ENCODE assay signal across 1 cellular context in the genomic region with DNA sequence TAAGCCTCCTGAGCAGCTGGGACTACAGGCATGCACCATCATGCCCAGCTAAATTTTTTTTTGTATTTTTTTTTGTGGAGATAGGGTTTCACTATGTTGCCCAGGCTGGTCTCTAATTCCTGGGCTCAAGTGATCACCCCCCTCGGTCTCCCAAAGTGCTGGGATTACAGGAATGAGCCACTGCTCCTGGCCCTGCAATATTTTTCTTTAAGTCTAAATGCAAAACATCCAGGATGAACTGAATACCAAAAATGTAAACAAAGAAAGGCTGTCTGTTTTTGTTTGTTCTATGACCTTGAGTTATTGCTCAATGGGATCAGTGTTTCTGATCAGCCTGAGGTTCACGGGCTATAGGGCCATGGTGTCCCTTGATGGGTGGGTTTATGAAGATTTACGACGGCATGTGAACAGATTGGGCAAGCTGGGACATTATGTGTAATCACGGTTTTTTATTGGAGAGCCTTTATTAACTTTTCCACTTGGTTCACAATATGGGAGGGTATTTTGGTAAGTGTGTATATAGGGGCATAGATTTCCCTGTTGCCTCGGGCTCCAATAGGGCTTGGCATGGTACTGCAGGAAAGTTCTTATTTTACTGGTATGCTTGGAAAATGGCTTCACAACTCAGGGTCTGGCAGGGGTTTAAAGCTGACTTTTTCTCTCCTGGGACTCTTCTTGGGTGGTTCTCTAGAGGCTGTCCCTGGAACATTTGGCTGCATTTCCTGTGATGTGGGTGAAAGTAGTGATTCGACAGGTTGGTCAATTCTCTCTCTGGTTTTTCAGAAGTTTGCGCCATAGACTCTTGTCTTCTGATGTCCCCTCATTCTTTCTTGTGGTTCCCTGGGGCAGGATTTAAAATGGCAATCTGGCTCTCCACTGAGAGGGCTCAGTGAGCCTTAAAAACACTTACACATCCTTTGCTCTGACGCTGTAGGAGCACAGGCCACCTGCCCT.
TF ChIP-seq lines count a peak whose summit lies in the region.

No MANE protein-coding gene starts in this region.

TF ChIP-seq in HepG2, 621 proteins besides CTCF, POLR2A, EP300 and RAD21 (continued from another document and continues in another):
- TF ChIP-seq, protein P1, sequence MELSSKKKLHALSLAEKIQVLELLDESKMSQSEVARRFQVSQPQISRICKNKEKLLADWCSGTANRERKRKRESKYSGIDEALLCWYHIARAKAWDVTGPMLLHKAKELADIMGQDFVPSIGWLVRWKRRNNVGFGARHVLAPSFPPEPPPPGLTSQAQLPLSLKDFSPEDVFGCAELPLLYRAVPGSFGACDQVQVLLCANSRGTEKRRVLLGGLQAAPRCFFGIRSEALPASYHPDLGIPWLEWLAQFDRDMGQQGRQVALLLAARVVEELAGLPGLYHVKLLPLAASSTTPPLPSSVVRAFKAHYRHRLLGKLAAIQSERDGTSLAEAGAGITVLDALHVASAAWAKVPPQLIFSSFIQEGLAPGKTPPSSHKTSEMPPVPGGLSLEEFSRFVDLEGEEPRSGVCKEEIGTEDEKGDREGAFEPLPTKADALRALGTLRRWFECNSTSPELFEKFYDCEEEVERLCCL (CRISPR knock-in tag; IDR thresholded peaks at IDR 0.05; ENCODE audit: borderline replicate concordance): no peak
- peak; percentile 1; the same call in 1 of the 2 replicates for TF ChIP-seq ZNF441 (CRISPR knock-in tag; IDR thresholded peaks at IDR 0.05; ENCODE audit: borderline replicate concordance)
- no peak for TF ChIP-seq ZNF878 (CRISPR knock-in tag; IDR thresholded peaks at IDR 0.05)
- peak; percentile 44; the same call in 1 of the 2 replicates for TF ChIP-seq SOX13 (IDR thresholded peaks at IDR 0.05)
- peak in 1 of 2 experiments; percentile 89; a peak in 2 of 4 replicates for TF ChIP-seq SOX13 (CRISPR knock-in tag; conservative IDR thresholded peaks at IDR 0.05 in 1 of 2, IDR thresholded peaks at IDR 0.05 in 1 of 2)
- no peak for TF ChIP-seq ZEB1 (IDR thresholded peaks at IDR 0.05; ENCODE audit: insufficient replicate concordance, low read depth)
- no peak for TF ChIP-seq AFF4 (CRISPR knock-in tag; IDR thresholded peaks at IDR 0.05)
- TF ChIP-seq ZFP41 (CRISPR knock-in tag; IDR thresholded peaks at IDR 0.05; ENCODE audit: borderline replicate concordance): no peak
- peak; percentile 55 for TF ChIP-seq KAT8 (CRISPR knock-in tag; IDR thresholded peaks at IDR 0.05)
- TF ChIP-seq KAT7 (CRISPR knock-in tag; IDR thresholded peaks at IDR 0.05; ENCODE audit: borderline replicate concordance): no peak
- no peak for TF ChIP-seq MTF1 (CRISPR knock-in tag; IDR thresholded peaks at IDR 0.05)
- TF ChIP-seq PHF5A (CRISPR knock-in tag; IDR thresholded peaks at IDR 0.05; ENCODE audit: low read depth, unreplicated experiment): no peak
- no peak for TF ChIP-seq ZNF326 (CRISPR knock-in tag; IDR thresholded peaks at IDR 0.05; ENCODE audit: borderline replicate concordance)
- no peak for TF ChIP-seq MAF1 (CRISPR knock-in tag; IDR thresholded peaks at IDR 0.05; ENCODE audit: borderline replicate concordance)
- no peak for TF ChIP-seq EZH2 (conservative IDR thresholded peaks at IDR 0.05; ENCODE audit: low read depth, low read length)
- TF ChIP-seq, protein P2, sequence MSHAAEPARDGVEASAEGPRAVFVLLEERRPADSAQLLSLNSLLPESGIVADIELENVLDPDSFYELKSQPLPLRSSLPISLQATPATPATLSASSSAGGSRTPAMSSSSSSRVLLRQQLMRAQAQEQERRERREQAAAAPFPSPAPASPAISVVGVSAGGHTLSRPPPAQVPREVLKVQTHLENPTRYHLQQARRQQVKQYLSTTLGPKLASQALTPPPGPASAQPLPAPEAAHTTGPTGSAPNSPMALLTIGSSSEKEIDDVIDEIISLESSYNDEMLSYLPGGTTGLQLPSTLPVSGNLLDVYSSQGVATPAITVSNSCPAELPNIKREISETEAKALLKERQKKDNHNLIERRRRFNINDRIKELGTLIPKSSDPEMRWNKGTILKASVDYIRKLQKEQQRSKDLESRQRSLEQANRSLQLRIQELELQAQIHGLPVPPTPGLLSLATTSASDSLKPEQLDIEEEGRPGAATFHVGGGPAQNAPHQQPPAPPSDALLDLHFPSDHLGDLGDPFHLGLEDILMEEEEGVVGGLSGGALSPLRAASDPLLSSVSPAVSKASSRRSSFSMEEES (CRISPR knock-in tag; IDR thresholded peaks at IDR 0.05): peak; percentile 35; the same call in 1 of the 2 replicates
- no peak for TF ChIP-seq ZBTB21 (CRISPR knock-in tag; IDR thresholded peaks at IDR 0.05)
- no peak for TF ChIP-seq RNF2 (conservative IDR thresholded peaks at IDR 0.05; ENCODE audit: low read depth)
- no peak for TF ChIP-seq SYNCRIP (IDR thresholded peaks at IDR 0.05; ENCODE audit: insufficient read depth, low read depth, low read length)
- TF ChIP-seq, protein P3, sequence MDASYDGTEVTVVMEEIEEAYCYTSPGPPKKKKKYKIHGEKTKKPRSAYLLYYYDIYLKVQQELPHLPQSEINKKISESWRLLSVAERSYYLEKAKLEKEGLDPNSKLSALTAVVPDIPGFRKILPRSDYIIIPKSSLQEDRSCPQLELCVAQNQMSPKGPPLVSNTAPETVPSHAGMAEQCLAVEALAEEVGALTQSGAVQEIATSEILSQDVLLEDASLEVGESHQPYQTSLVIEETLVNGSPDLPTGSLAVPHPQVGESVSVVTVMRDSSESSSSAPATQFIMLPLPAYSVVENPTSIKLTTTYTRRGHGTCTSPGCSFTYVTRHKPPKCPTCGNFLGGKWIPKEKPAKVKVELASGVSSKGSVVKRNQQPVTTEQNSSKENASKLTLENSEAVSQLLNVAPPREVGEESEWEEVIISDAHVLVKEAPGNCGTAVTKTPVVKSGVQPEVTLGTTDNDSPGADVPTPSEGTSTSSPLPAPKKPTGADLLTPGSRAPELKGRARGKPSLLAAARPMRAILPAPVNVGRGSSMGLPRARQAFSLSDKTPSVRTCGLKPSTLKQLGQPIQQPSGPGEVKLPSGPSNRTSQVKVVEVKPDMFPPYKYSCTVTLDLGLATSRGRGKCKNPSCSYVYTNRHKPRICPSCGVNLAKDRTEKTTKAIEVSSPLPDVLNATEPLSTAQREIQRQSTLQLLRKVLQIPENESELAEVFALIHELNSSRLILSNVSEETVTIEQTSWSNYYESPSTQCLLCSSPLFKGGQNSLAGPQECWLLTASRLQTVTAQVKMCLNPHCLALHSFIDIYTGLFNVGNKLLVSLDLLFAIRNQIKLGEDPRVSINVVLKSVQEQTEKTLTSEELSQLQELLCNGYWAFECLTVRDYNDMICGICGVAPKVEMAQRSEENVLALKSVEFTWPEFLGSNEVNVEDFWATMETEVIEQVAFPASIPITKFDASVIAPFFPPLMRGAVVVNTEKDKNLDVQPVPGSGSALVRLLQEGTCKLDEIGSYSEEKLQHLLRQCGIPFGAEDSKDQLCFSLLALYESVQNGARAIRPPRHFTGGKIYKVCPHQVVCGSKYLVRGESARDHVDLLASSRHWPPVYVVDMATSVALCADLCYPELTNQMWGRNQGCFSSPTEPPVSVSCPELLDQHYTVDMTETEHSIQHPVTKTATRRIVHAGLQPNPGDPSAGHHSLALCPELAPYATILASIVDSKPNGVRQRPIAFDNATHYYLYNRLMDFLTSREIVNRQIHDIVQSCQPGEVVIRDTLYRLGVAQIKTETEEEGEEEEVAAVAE (CRISPR knock-in tag; IDR thresholded peaks at IDR 0.05; ENCODE audit: borderline replicate concordance): no peak; the same call in 1 of the 2 replicates
- TF ChIP-seq MIXL1 (CRISPR knock-in tag; IDR thresholded peaks at IDR 0.05): peak; percentile 82; the same call in 1 of the 2 replicates
- no peak for TF ChIP-seq STAT5B (CRISPR knock-in tag; IDR thresholded peaks at IDR 0.05)
- no peak for TF ChIP-seq TBX2 (CRISPR knock-in tag; IDR thresholded peaks at IDR 0.05; ENCODE audit: borderline replicate concordance)
- no peak for TF ChIP-seq NPAS2 (CRISPR knock-in tag; IDR thresholded peaks at IDR 0.05; ENCODE audit: borderline replicate concordance)
- no peak for TF ChIP-seq ZSCAN29 (CRISPR knock-in tag; conservative IDR thresholded peaks at IDR 0.05)
- TF ChIP-seq ZNF260 (CRISPR knock-in tag; IDR thresholded peaks at IDR 0.05; ENCODE audit: borderline replicate concordance, low read depth): no peak
- TF ChIP-seq MTA1 (CRISPR knock-in tag; IDR thresholded peaks at IDR 0.05; ENCODE audit: borderline replicate concordance): no peak
- peak; percentile 78; the same call in 1 of the 2 replicates for TF ChIP-seq ZNF614 (CRISPR knock-in tag; IDR thresholded peaks at IDR 0.05; ENCODE audit: borderline replicate concordance)
- TF ChIP-seq BCLAF1 (IDR thresholded peaks at IDR 0.05): no peak
- TF ChIP-seq ZNF75D (CRISPR knock-in tag; IDR thresholded peaks at IDR 0.05; ENCODE audit: borderline replicate concordance): no peak
- 0 out of 2 replicates have a peak, but pooled peaks have one; percentile 47 for TF ChIP-seq ZNF335 (CRISPR knock-in tag; IDR thresholded peaks at IDR 0.05)
- TF ChIP-seq ZNF782 (CRISPR knock-in tag; IDR thresholded peaks at IDR 0.05; ENCODE audit: borderline replicate concordance): no peak
- no peak for TF ChIP-seq CCAR2 (optimal IDR thresholded peaks at IDR 0.05; ENCODE audit: low read depth, low read length)
- TF ChIP-seq NR2F2 (IDR thresholded peaks at IDR 0.05; ENCODE audit: borderline replicate concordance, low read depth): no peak
- TF ChIP-seq ZNF33A (CRISPR knock-in tag; IDR thresholded peaks at IDR 0.05; ENCODE audit: borderline replicate concordance): peak; percentile 36; the same call in 1 of the 2 replicates
- TF ChIP-seq ATF7-NPFF (CRISPR knock-in tag; IDR thresholded peaks at IDR 0.05; ENCODE audit: low read depth): peak; percentile 50; the same call in 1 of the 2 replicates
- peak; percentile 79; the same call in 1 of the 2 replicates for TF ChIP-seq NCOR1 (IDR thresholded peaks at IDR 0.05; ENCODE audit: borderline replicate concordance, low read length)
- TF ChIP-seq THAP11 (CRISPR knock-in tag; IDR thresholded peaks at IDR 0.05): peak; percentile 72
- TF ChIP-seq SNRNP70 (IDR thresholded peaks at IDR 0.05; ENCODE audit: low read depth, low read length): no peak
- TF ChIP-seq CBX5 (CRISPR knock-in tag; IDR thresholded peaks at IDR 0.05; ENCODE audit: borderline replicate concordance): no peak
- no peak for TF ChIP-seq ZBTB37 (CRISPR knock-in tag; IDR thresholded peaks at IDR 0.05)
- TF ChIP-seq IRF9 (CRISPR knock-in tag; IDR thresholded peaks at IDR 0.05; ENCODE audit: borderline replicate concordance): no peak
- TF ChIP-seq MYC (CRISPR knock-in tag; IDR thresholded peaks at IDR 0.05; ENCODE audit: borderline replicate concordance): no peak
- TF ChIP-seq ZNF747 (CRISPR knock-in tag; IDR thresholded peaks at IDR 0.05; ENCODE audit: borderline replicate concordance): peak; percentile 33; the same call in 1 of the 2 replicates
